32 cellular contexts compared by ENCODE assay signal in the genomic region with DNA sequence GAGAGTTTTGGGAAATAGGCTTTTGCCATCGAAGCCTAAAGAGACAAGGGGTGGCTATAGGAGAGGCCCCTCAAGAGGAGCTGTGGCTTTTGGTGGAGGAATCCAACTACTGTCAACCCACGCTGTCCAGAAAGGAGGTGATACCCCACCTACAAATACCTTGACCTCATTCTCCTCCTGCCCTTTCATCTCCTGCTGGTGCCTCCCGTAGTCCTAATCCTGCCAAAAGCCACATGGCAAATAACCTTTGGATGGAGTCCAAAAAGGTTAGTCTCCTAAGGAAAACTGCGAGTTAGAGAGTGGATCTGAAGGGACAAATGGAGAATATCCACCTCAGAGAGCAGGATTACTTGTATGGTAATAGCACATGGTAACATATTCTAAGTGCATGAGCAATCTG.
"Had no signal": no experiment of that assay in that cellular context is flagged by ENCODE, and none has a peak within 500 bp of the region (broad histone marks: within the 10 kb centered on the region; RNA-seq: fewer than 3 reads in every experiment).

No MANE protein-coding gene starts in this region.

- H3K4me1 Mint-ChIP-seq: activated B cell treated with CpG ODN at 0.5 μM for 24 hours, brain had no signal

- H3K27ac Mint-ChIP-seq: activated B cell treated with CpG ODN at 0.5 μM for 24 hours; activated CD4-positive, alpha-beta memory T cell treated with anti-CD3 and anti-CD28 coated beads, Interleukin-2, amount 10 ng/mL, durations not matched to agents 7 days and 5 days; activated CD4-positive, alpha-beta T cell treated with anti-CD3 and anti-CD28 coated beads, Interleukin-2, amount 10 ng/mL, durations not matched to agents 24 days and 14 days; activated CD8-positive, alpha-beta memory T cell treated with anti-CD3 and anti-CD28 coated beads, Interleukin-2, amount 10 ng/mL, durations not matched to agents 7 days and 5 days; activated naive CD4-positive, alpha-beta T cell treated with anti-CD3 and anti-CD28 coated beads, Interleukin-2, amount 10 ng/mL, durations not matched to agents 7 days and 5 days; activated naive CD4-positive, alpha-beta T cell treated with anti-CD3 and anti-CD28 coated beads, Interleukin-2, amount 50 U/mL, for 72 hours; brain; dendritic cell treated with granulocyte-macrophage colony-stimulating factor and Interleukin-4, amounts not matched to agents 40 ng/mL and 50 ng/mL, for 4 days; endodermal cell; T-helper 17 cell; T-helper 2 cell treated with Interferon-gamma antibody and Interleukin-4, amounts not matched to agents 5 μg/mL and 100 μg/mL, for 36 hours had no signal

- H3K4me1 ChIP-seq: ascending aorta, breast epithelium, colonic mucosa had no signal

- H3K27ac ChIP-seq: ascending aorta, breast epithelium, cardiac muscle cell, colonic mucosa, dorsolateral prefrontal cortex, WERI-Rb-1 had no signal

- H3K27me3 ChIP-seq: ascending aorta, breast epithelium, cardiac muscle cell, colonic mucosa, dorsolateral prefrontal cortex had no signal

- H3K9me3 Mint-ChIP-seq: activated B cell treated with CpG ODN at 0.5 μM for 24 hours; activated naive CD4-positive, alpha-beta T cell treated with anti-CD3 and anti-CD28 coated beads, Interleukin-2, amount 50 U/mL, for 72 hours; dendritic cell treated with granulocyte-macrophage colony-stimulating factor and Interleukin-4, amounts not matched to agents 40 ng/mL and 50 ng/mL, for 4 days; endodermal cell; T-helper 2 cell treated with Interferon-gamma antibody and Interleukin-4, amounts not matched to agents 5 μg/mL and 100 μg/mL, for 36 hours had no signal

- H3K27me3 Mint-ChIP-seq: activated CD4-positive, alpha-beta memory T cell treated with anti-CD3 and anti-CD28 coated beads, Interleukin-2, amount 10 ng/mL, durations not matched to agents 7 days and 5 days; activated CD4-positive, alpha-beta T cell treated with anti-CD3 and anti-CD28 coated beads, Interleukin-2, amount 10 ng/mL, durations not matched to agents 24 days and 14 days; activated CD8-positive, alpha-beta memory T cell treated with anti-CD3 and anti-CD28 coated beads, Interleukin-2, amount 10 ng/mL, durations not matched to agents 7 days and 5 days; activated naive CD4-positive, alpha-beta T cell treated with anti-CD3 and anti-CD28 coated beads, Interleukin-2, amount 10 ng/mL, durations not matched to agents 7 days and 5 days; brain; dendritic cell treated with granulocyte-macrophage colony-stimulating factor and Interleukin-4, amounts not matched to agents 40 ng/mL and 50 ng/mL, for 4 days; T-helper 17 cell had no signal

- H3K36me3 Mint-ChIP-seq: brain had no signal

- H3K9me3 ChIP-seq: ascending aorta, breast epithelium, colonic mucosa had no signal

- ATAC-seq: activated CD4-positive, CD25-positive, alpha-beta regulatory T cell treated with anti-CD3 and anti-CD28 coated beads, Interleukin-2, amount 50 U/mL, for 24 hours; activated CD8-positive, alpha-beta memory T cell treated with anti-CD3 and anti-CD28 coated beads, Interleukin-2, amount 10 ng/mL, durations not matched to agents 7 days and 5 days; activated naive CD4-positive, alpha-beta T cell treated with anti-CD3 and anti-CD28 coated beads, Interleukin-2, amount 50 U/mL, for 72 hours; esophagus mucosa; T-helper 17 cell had no signal

- H3K4me3 Mint-ChIP-seq: activated B cell treated with CpG ODN at 0.5 μM for 24 hours; activated CD4-positive, alpha-beta memory T cell treated with anti-CD3 and anti-CD28 coated beads, Interleukin-2, amount 10 ng/mL, durations not matched to agents 7 days and 5 days; activated CD4-positive, alpha-beta T cell treated with anti-CD3 and anti-CD28 coated beads, Interleukin-2, amount 10 ng/mL, durations not matched to agents 24 days and 14 days; activated CD8-positive, alpha-beta memory T cell treated with anti-CD3 and anti-CD28 coated beads, Interleukin-2, amount 10 ng/mL, durations not matched to agents 7 days and 5 days; activated naive CD4-positive, alpha-beta T cell treated with anti-CD3 and anti-CD28 coated beads, Interleukin-2, amount 10 ng/mL, durations not matched to agents 7 days and 5 days; brain; dendritic cell treated with granulocyte-macrophage colony-stimulating factor and Interleukin-4, amounts not matched to agents 40 ng/mL and 50 ng/mL, for 4 days; endodermal cell; T-helper 17 cell; T-helper 2 cell treated with Interferon-gamma antibody and Interleukin-4, amounts not matched to agents 5 μg/mL and 100 μg/mL, for 36 hours had no signal

- H3K36me3 ChIP-seq: ascending aorta, breast epithelium, cardiac muscle cell, colonic mucosa, WERI-Rb-1 had no signal

- DNase-seq: activated B cell treated with CpG ODN at 0.5 μM for 24 hours; activated CD4-positive, alpha-beta memory T cell treated with anti-CD3 and anti-CD28 coated beads, Interleukin-2, amount 10 ng/mL, durations not matched to agents 7 days and 5 days; activated CD4-positive, alpha-beta T cell treated with anti-CD3 and anti-CD28 coated beads, Interleukin-2, amount 10 ng/mL, durations not matched to agents 24 days and 14 days; activated CD4-positive, alpha-beta T cell treated with anti-CD3 and anti-CD28 coated beads, Interleukin-2, amount 50 U/mL, for 4 hours; activated CD8-positive, alpha-beta memory T cell treated with anti-CD3 and anti-CD28 coated beads, Interleukin-2, amount 10 ng/mL, durations not matched to agents 7 days and 5 days; activated CD8-positive, alpha-beta memory T cell treated with anti-CD3 and anti-CD28 coated beads, Interleukin-2, amount 50 U/mL, for 4 hours; activated gamma-delta T cell; activated naive CD4-positive, alpha-beta T cell; activated naive CD4-positive, alpha-beta T cell treated with anti-CD3 and anti-CD28 coated beads, Interleukin-2, amount 10 ng/mL, durations not matched to agents 7 days and 5 days; activated T-cell treated with anti-CD3 and anti-CD28 coated beads, Interleukin-2, amount 50 U/mL, for 1 hour; activated T-cell treated with anti-CD3 and anti-CD28 coated beads, Interleukin-2, amount 50 U/mL, for 48 hours; central memory CD4-positive, alpha-beta T cell; cerebellar nuclear complex; colonic mucosa; dorsolateral prefrontal cortex; effector memory CD4-positive, alpha-beta T cell; endodermal cell; foreskin fibroblast; head of caudate nucleus; T-helper 1 cell; T-helper 17 cell; T1000; WERI-Rb-1 had no signal

- H3K4me3 ChIP-seq: ascending aorta, breast epithelium, cardiac muscle cell, colonic mucosa, dorsolateral prefrontal cortex had no signal
